8 cellular contexts compared by ENCODE assay signal in the genomic region with DNA sequence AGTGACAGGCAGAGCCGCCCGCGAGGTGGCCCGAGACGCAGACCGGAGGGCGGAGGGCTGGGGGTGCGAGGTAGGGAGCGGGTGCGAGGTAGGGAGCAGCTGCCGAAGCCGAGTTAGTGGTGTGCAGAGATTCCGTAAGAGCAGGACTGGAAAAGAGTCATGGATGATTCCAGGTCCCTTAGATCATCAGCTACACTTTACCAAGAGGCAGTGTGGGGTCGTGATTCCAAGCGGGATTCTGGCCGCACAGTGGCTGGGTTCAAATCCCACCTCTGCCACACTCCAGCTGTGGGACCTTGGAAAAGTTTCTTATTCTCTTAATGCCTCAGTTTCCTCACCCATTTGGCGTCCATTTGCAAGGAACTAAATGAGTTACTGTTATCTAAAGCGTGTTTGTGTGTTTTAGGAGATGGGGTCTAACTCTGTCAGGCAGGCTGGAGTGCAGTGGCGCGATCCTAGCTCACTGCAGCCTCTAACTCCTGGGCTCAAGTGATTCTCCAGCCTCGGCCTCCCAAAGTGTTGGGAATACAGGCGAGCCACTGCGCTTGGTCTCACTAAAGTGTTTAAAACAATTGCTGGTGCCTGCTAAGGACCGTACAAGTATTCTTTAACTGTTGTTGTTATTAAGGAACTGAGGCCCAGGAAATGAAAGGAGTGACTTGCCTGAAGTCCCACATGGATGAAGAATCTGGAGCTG. TPM values are rescaled to one million over a fixed set of nuclear protein-coding genes. Genes with fewer than 3 reads are reported as not detected.
DNase-seq lines count a peak whose midpoint lies in the region; ATAC-seq and TF ChIP-seq lines count a peak whose summit lies in the region.

No MANE protein-coding gene starts in this region.

- no peak for TF ChIP-seq CTCF in CD4-positive, alpha-beta T cell (IDR thresholded peaks at IDR 0.05)
- no peak for TF ChIP-seq CTCF in PC-3 (conservative IDR thresholded peaks at IDR 0.05; ENCODE audit: low read depth, low read length)

- H3K4me1 ChIP-seq in PC-3 (ENCODE audit: insufficient read depth, low read length): peaks cover 17% of the 10 kb centered on the region; the same call in 1 of the 2 replicates

- H2AFZ ChIP-seq in PC-3 (ENCODE audit: low read length): peak overlapping the region; percentile 81

- H3F3A ChIP-seq in PC-3 (ENCODE audit: low read length, unreplicated experiment): no peaks in the 10 kb centered on the region

- CTCF ChIA-PET in CD4-positive, alpha-beta T cell (lab: Charles Lee): no interaction called here
- CTCF ChIA-PET in PC-3 (lab: Charles Lee): no interaction called here

- peak overlapping the region; percentile 100 for H3K27ac Mint-ChIP-seq in CD4-positive, alpha-beta T cell

- peak overlapping the region; percentile 100 for H3K4me3 Mint-ChIP-seq in CD4-positive, alpha-beta T cell

- H3K9me3 ChIP-seq in CD4-positive, alpha-beta T cell (ENCODE audit: control insufficient read depth, low read length): no peaks in the 10 kb centered on the region
- H3K9me3 ChIP-seq in PC-3 (ENCODE audit: low read length): no peaks in the 10 kb centered on the region

- no peaks in the 10 kb centered on the region for H3K27me3 ChIP-seq in CD4-positive, alpha-beta T cell (ENCODE audit: control insufficient read depth, insufficient read depth, low read length)
- H3K27me3 ChIP-seq in PC-3 (ENCODE audit: low read length): no peaks in the 10 kb centered on the region

- H3K36me3 Mint-ChIP-seq in CD4-positive, alpha-beta T cell (ENCODE audit: low read depth): peaks cover 27% of the 10 kb centered on the region

- no peak for DNase-seq in CD4-positive, alpha-beta T cell
- DNase-seq in PC-3: no peak
- DNase-seq in epithelial cell of prostate (ENCODE audit: low read depth, low spot score): no peak
- peak; percentile 11 for DNase-seq in non-pigmented ciliary epithelial cell (ENCODE audit: low read depth)
- DNase-seq in H4 (ENCODE audit: low spot score): no peak
- DNase-seq in SHP77 treated with DMSO at 0.1 percent for 48 hours (lab: John Stamatoyannopoulos, UW): no peak
- DNase-seq in OCI-M1 (lab: John Stamatoyannopoulos, UW): no peak
- DNase-seq in NCI-H2107 (lab: John Stamatoyannopoulos, UW): no peak

- peaks cover 57% of the 10 kb centered on the region for H3K79me2 ChIP-seq in PC-3 (ENCODE audit: low read length)

- H3K4me3 ChIP-seq in PC-3 (ENCODE audit: low read length): peak overlapping the region; percentile 88

- H3K4me2 ChIP-seq in PC-3 (ENCODE audit: low read length): peak overlapping the region; percentile 89

- BruUV-seq in PC-3 (replicated peaks; lab: Mats Ljungman, UMichigan): TSS peak; percentile 29

- H4K20me1 ChIP-seq in PC-3 (ENCODE audit: low read length): peaks cover 8% of the 10 kb centered on the region; the same call in 1 of the 2 replicates

- H3K27me3 Mint-ChIP-seq in CD4-positive, alpha-beta T cell: no peaks in the 10 kb centered on the region

- no peaks in the 10 kb centered on the region for H3K9me3 Mint-ChIP-seq in CD4-positive, alpha-beta T cell

- peaks cover 38% of the 10 kb centered on the region for H3K4me1 Mint-ChIP-seq in CD4-positive, alpha-beta T cell (ENCODE audit: low read depth)

- H3K36me3 ChIP-seq in PC-3 (ENCODE audit: low read depth, low read length): 0 out of 2 replicates have a peak, but pooled peaks cover 2% of the 10 kb centered on the region

- intact Hi-C loops in CD4-positive, alpha-beta T cell (cut with DNase I, micrococcal nuclease): loop anchor here in 1 of 2 experiments (5.0 to 10.0 kb wide), 3 partner anchors 225 to 1037 kb away; partner anchors contain the start of genes BRAF, KDM7A and SSBP1
- intact Hi-C loops in PC-3 (cut with micrococcal nuclease): no loop called here

- H3K9me2 ChIP-seq in PC-3 (replicated peaks; ENCODE audit: low read length): no peaks in the 10 kb centered on the region

- POLR2A ChIA-PET in CD4-positive, alpha-beta T cell (lab: Charles Lee): interaction anchor here (0.7 to 1.6 kb wide), 4 partner anchors 24 to 220 kb away, joined by 3 to 7 read pairs (median 4); partner anchors contain the start of genes ADCK2 and MKRN1
- POLR2A ChIA-PET in PC-3 (lab: Charles Lee; ENCODE audit: unreplicated experiment): no interaction called here

- peak overlapping the region; percentile 91 for H3K27ac ChIP-seq in CD4-positive, alpha-beta T cell (ENCODE audit: low read depth, low read length)
- peak overlapping the region; percentile 57; the same call in 1 of the 2 replicates for H3K27ac ChIP-seq in PC-3 (ENCODE audit: low read length)
- peak overlapping the region; percentile 76 for H3K27ac ChIP-seq in epithelial cell of prostate

- no peak for ATAC-seq in CD4-positive, alpha-beta T cell (ENCODE audit: poor library complexity)
- ATAC-seq in PC-3: no peak

- H3K9ac ChIP-seq in PC-3 (ENCODE audit: low read length): peak overlapping the region; percentile 90

RNA-seq across cellular contexts. Expression of gene NDUFB2, which starts 1.1 kb away (rescaled TPM):
- total RNA-seq in CD4-positive, alpha-beta T cell: 10 to 100 TPM; 73.7 to 84.4 TPM
- total RNA-seq in PC-3 (2014; rRNA removed): 296 and 325 TPM in 2 replicates
- 605 and 629 TPM in 2 replicates for total RNA-seq in H4 (2014; rRNA removed; shearing (Covaris generic))

RNA-seq across cellular contexts. Expression of gene ADCK2, which starts 24.9 kb away (rescaled TPM):
- 10 to 100 TPM; 14.8 to 15.7 TPM for total RNA-seq in CD4-positive, alpha-beta T cell
- total RNA-seq in PC-3 (2014; rRNA removed): 29.4 and 39.3 TPM in 2 replicates
- 14.2 and 22.0 TPM in 2 replicates for total RNA-seq in H4 (2014; rRNA removed; shearing (Covaris generic))

RNA-seq across cellular contexts. Expression of gene DENND2A, which starts 57.0 kb away (rescaled TPM):
- total RNA-seq in CD4-positive, alpha-beta T cell: not detected
- total RNA-seq in PC-3 (2014; rRNA removed): 8.9 and 10.6 TPM in 2 replicates
- total RNA-seq in H4 (2014; rRNA removed; shearing (Covaris generic)): 0.77 and 1.7 TPM in 2 replicates
